Comparison of ENCODE assay signal across 2 cellular contexts in the genomic region with DNA sequence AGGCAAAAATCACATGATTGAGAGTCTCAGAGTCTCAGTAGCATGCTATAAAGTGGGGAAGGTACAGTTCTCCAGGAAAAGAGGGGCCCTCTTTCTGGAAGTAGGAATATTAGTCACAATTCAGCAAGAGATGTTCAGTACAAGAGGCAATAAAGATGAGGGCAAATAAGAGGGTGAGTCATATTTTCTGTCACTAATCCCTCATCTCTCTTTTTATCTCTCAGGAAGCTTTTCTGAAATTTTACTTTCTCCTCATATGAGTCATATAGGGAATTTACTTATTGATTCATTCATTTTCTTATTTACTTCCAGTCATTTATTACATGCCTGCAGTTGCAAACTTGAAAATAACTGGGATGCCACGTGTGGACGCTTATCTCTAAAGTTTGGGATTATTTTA.
TF ChIP-seq lines count a peak whose summit lies in the region.

No MANE protein-coding gene starts in this region.

TF ChIP-seq in A549, 52 proteins besides CTCF, POLR2A, EP300 and RAD21:
- TF ChIP-seq JUNB (IDR thresholded peaks at IDR 0.05) (peak; percentile 62), ZC3H11A (IDR thresholded peaks at IDR 0.05) (no peak), HEYL (CRISPR knock-in tag; IDR thresholded peaks at IDR 0.05) (no peak), JUN (IDR thresholded peaks at IDR 0.05) (no peak), TFCP2L1 (CRISPR knock-in tag; IDR thresholded peaks at IDR 0.05) (no peak), FOSL2 (IDR thresholded peaks at IDR 0.05) (no peak), FOSL2 (CRISPR knock-in tag; IDR thresholded peaks at IDR 0.05) (peak; percentile 69), CHD2 (IDR thresholded peaks at IDR 0.05; ENCODE audit: low read length, partially characterized antibody) (no peak), NPAS2 (CRISPR knock-in tag; IDR thresholded peaks at IDR 0.05; ENCODE audit: borderline replicate concordance) (no peak), CBX2 (IDR thresholded peaks at IDR 0.05; ENCODE audit: borderline replicate concordance, low read depth) (no peak), TP53 (CRISPR knock-in tag; IDR thresholded peaks at IDR 0.05) (no peak), CEBPB (IDR thresholded peaks at IDR 0.05) (no peak), HOXB13 (CRISPR knock-in tag; IDR thresholded peaks at IDR 0.05; ENCODE audit: low read depth) (no peak)
- TF ChIP-seq, protein P1, sequence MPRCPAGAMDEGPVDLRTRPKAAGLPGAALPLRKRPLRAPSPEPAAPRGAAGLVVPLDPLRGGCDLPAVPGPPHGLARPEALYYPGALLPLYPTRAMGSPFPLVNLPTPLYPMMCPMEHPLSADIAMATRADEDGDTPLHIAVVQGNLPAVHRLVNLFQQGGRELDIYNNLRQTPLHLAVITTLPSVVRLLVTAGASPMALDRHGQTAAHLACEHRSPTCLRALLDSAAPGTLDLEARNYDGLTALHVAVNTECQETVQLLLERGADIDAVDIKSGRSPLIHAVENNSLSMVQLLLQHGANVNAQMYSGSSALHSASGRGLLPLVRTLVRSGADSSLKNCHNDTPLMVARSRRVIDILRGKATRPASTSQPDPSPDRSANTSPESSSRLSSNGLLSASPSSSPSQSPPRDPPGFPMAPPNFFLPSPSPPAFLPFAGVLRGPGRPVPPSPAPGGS (IDR thresholded peaks at IDR 0.05): no peak
- TF ChIP-seq, protein P2, sequence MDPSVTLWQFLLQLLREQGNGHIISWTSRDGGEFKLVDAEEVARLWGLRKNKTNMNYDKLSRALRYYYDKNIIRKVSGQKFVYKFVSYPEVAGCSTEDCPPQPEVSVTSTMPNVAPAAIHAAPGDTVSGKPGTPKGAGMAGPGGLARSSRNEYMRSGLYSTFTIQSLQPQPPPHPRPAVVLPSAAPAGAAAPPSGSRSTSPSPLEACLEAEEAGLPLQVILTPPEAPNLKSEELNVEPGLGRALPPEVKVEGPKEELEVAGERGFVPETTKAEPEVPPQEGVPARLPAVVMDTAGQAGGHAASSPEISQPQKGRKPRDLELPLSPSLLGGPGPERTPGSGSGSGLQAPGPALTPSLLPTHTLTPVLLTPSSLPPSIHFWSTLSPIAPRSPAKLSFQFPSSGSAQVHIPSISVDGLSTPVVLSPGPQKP (IDR thresholded peaks at IDR 0.05; ENCODE audit: low read depth, low read length): no peak
TF ChIP-seq in A549: peak in this region for 2.

TF ChIP-seq in HCT116, 20 proteins besides CTCF, POLR2A, EP300 and RAD21:
- TF ChIP-seq CBX3 (IDR thresholded peaks at IDR 0.05; ENCODE audit: low read depth) (0 out of 2 replicates have a peak, but pooled peaks have one; percentile 26), ELF1 (IDR thresholded peaks at IDR 0.05; ENCODE audit: borderline replicate concordance, low read depth) (no peak), SP1 (IDR thresholded peaks at IDR 0.05; ENCODE audit: low read depth) (peak; percentile 24; the same call in 1 of the 2 replicates), CEBPB (IDR thresholded peaks at IDR 0.05; ENCODE audit: low read depth) (0 out of 2 replicates have a peak, but pooled peaks have one; percentile 13), EZH2phosphoT487 (IDR thresholded peaks at IDR 0.05; ENCODE audit: borderline replicate concordance) (no peak), TCF7L2 (IDR thresholded peaks at IDR 0.05; ENCODE audit: borderline replicate concordance, extremely low read depth, insufficient read depth, insufficient read length) (peak; percentile 87), FOSL1 (IDR thresholded peaks at IDR 0.05; ENCODE audit: low read depth) (peak; percentile 77), JUND (IDR thresholded peaks at IDR 0.05) (peak; percentile 70)
- TF ChIP-seq, protein P3, sequence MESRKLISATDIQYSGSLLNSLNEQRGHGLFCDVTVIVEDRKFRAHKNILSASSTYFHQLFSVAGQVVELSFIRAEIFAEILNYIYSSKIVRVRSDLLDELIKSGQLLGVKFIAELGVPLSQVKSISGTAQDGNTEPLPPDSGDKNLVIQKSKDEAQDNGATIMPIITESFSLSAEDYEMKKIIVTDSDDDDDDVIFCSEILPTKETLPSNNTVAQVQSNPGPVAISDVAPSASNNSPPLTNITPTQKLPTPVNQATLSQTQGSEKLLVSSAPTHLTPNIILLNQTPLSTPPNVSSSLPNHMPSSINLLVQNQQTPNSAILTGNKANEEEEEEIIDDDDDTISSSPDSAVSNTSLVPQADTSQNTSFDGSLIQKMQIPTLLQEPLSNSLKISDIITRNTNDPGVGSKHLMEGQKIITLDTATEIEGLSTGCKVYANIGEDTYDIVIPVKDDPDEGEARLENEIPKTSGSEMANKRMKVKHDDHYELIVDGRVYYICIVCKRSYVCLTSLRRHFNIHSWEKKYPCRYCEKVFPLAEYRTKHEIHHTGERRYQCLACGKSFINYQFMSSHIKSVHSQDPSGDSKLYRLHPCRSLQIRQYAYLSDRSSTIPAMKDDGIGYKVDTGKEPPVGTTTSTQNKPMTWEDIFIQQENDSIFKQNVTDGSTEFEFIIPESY (IDR thresholded peaks at IDR 0.05; ENCODE audit: extremely low read depth, insufficient replicate concordance, low read length): no peak
